Comparison of ENCODE assay signal across 10 cellular contexts in genomic region chr11:14075118-14075601, GRCh38.
DNase-seq lines count a peak whose midpoint lies in the region; ATAC-seq, FAIRE-seq and TF ChIP-seq lines count a peak whose summit lies in the region.
"Had no signal": no experiment of that assay in that cellular context is flagged by ENCODE, and none has a peak within 500 bp of the region (broad histone marks: within the 10 kb centered on the region; RNA-seq: fewer than 3 reads in every experiment).

No MANE protein-coding gene starts in this region.

- TF ChIP-seq POLR2A in H54 (IDR thresholded peaks at IDR 0.05; ENCODE audit: low read depth, low read length) = no peak

- no peak for FAIRE-seq in H54 (lab: Jason Lieb, UNC)

- CTCF ChIA-PET in activated CD8-positive, alpha-beta memory T cell treated with anti-CD3 and anti-CD28 coated beads, Interleukin-2, amount 10 ng/mL, durations not matched to agents 7 days and 5 days (lab: Charles Lee) = interaction anchor here (1.4 kb wide), 1 partner anchor 119 kb away, joined by 4 read pairs; no protein-coding TSS in a partner anchor

- H3K27ac Mint-ChIP-seq in activated CD8-positive, alpha-beta memory T cell treated with anti-CD3 and anti-CD28 coated beads, Interleukin-2, amount 10 ng/mL, durations not matched to agents 7 days and 5 days = peak overlapping the region; percentile 48

- peak; percentile 99 for ATAC-seq in activated CD8-positive, alpha-beta memory T cell treated with anti-CD3 and anti-CD28 coated beads, Interleukin-2, amount 10 ng/mL, durations not matched to agents 7 days and 5 days

- H3K36me3 ChIP-seq in MG63 = no peaks in the 10 kb centered on the region

- H3K4me1 Mint-ChIP-seq in activated CD8-positive, alpha-beta memory T cell treated with anti-CD3 and anti-CD28 coated beads, Interleukin-2, amount 10 ng/mL, durations not matched to agents 7 days and 5 days = peaks cover 41% of the 10 kb centered on the region

- no peaks in the 10 kb centered on the region for H3K27me3 ChIP-seq in MG63

- H3K27me3 Mint-ChIP-seq in activated CD8-positive, alpha-beta memory T cell treated with anti-CD3 and anti-CD28 coated beads, Interleukin-2, amount 10 ng/mL, durations not matched to agents 7 days and 5 days = peaks cover 21% of the 10 kb centered on the region
- H3K27me3 Mint-ChIP-seq: naive B cell had no signal

- H3K36me3 Mint-ChIP-seq in activated CD8-positive, alpha-beta memory T cell treated with anti-CD3 and anti-CD28 coated beads, Interleukin-2, amount 10 ng/mL, durations not matched to agents 7 days and 5 days = no peaks in the 10 kb centered on the region
- H3K36me3 Mint-ChIP-seq: naive B cell had no signal

- no peak overlapping the region for H3K4me3 ChIP-seq in MG63

- H3K9me3 Mint-ChIP-seq in activated CD8-positive, alpha-beta memory T cell treated with anti-CD3 and anti-CD28 coated beads, Interleukin-2, amount 10 ng/mL, durations not matched to agents 7 days and 5 days (ENCODE audit: low read depth) = no peaks in the 10 kb centered on the region
- H3K9me3 Mint-ChIP-seq: naive B cell had no signal

- no peaks in the 10 kb centered on the region for H3K9me3 ChIP-seq in MG63

- peak; percentile 50 to 81 for DNase-seq in NCI-H524 (lab: John Stamatoyannopoulos, UW)
- DNase-seq in activated CD8-positive, alpha-beta memory T cell treated with anti-CD3 and anti-CD28 coated beads, Interleukin-2, amount 10 ng/mL, durations not matched to agents 7 days and 5 days = peak; percentile 85
- peak; percentile 21 for DNase-seq in glomerular visceral epithelial cell (ENCODE audit: extremely low spot score)
- DNase-seq in stimulated activated CD8-positive, alpha-beta memory T cell treated with anti-CD3 and anti-CD28 coated beads, Interleukin-4, amount 100 ng/mL, for 4 hours (ENCODE audit: low read depth in 2 of 2, low spot score in 1 of 2) = peak; percentile 6 to 19
- DNase-seq in MG63 = no peak
- no peak for DNase-seq in H54 (ENCODE audit: insufficient read length, low spot score)
- no peak for DNase-seq in NCI-H2171 treated with DMSO at 0.1 percent for 48 hours (lab: John Stamatoyannopoulos, UW)
- no peak for DNase-seq in HPDE6-E6E7 (ENCODE audit: extremely low spot score)
- DNase-seq: caudate nucleus, naive B cell had no signal

- no peak overlapping the region for H3K4me3 Mint-ChIP-seq in activated CD8-positive, alpha-beta memory T cell treated with anti-CD3 and anti-CD28 coated beads, Interleukin-2, amount 10 ng/mL, durations not matched to agents 7 days and 5 days
- H3K4me3 Mint-ChIP-seq: naive B cell had no signal

Comparison
In these comparisons a context has a peak if more than half of its experiments do, and no peak if none do; other contexts are left out.
1. DNase-seq: peak in NCI-H524 (2 of 2), activated CD8-positive, alpha-beta memory T cell treated with anti-CD3 and anti-CD28 coated beads, Interleukin-2, amount 10 ng/mL, durations not matched to agents 7 days and 5 days (single experiment), glomerular visceral epithelial cell (single experiment) and stimulated activated CD8-positive, alpha-beta memory T cell treated with anti-CD3 and anti-CD28 coated beads, Interleukin-4, amount 100 ng/mL, for 4 hours (2 of 2); none in MG63 (single experiment), H54 (single experiment), NCI-H2171 treated with DMSO at 0.1 percent for 48 hours (single experiment) and HPDE6-E6E7 (single experiment).